27 cellular contexts compared by ENCODE assay signal in the genomic region with DNA sequence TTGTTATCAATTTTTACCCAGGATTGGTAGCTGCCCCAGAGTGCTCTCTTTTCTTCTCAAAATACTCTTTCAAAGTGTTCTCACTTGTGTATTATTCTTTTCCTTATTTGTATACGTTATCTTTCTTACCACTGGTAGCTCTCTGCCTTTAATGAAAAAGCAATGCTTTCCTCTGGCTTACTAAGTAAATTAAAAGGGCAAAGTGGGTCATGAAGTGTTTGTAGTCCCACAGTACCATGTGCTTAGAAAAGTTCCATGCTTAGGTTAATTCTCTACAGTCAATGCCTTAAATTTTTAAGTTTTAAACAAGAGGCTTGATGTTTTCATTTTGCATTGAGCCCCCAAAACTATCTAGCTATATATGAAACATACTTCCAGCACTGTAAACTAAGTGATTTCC.
"Had no signal": no experiment of that assay in that cellular context is flagged by ENCODE, and none has a peak within 500 bp of the region (broad histone marks: within the 10 kb centered on the region; RNA-seq: fewer than 3 reads in every experiment).

No MANE protein-coding gene starts in this region.

- H3K36me3 ChIP-seq: stomach, suprapubic skin, thoracic aorta, thyroid gland, tibial artery, tibial nerve, transverse colon, upper lobe of left lung, upper lobe of right lung, uterus, vagina had no signal

- ATAC-seq: stimulated activated effector memory CD8-positive, alpha-beta T cell treated with anti-CD3 and anti-CD28 coated beads, Interleukin-12 subunit alpha, Interleukin-12 subunit beta, amount 100 ng/mL, for 72 hours; stimulated activated memory B cell treated with anti-CD40 and anti-IgM and Interleukin-4, amounts not matched to agents 10 μg/mL and 1 μg/mL and 100 μg/mL, for 72 hours; stimulated activated naive B cell treated with anti-CD40 and anti-IgM and Interleukin-4, amounts not matched to agents 10 μg/mL and 1 μg/mL and 100 μg/mL, for 72 hours; stimulated activated naive CD8-positive, alpha-beta T cell treated with anti-CD3 and anti-CD28 coated beads, Interleukin-15, amount 100 ng/mL, for 72 hours; stimulated activated naive CD8-positive, alpha-beta T cell treated with anti-CD3 and anti-CD28 coated beads, Interleukin-15, Interleukin-2, amounts not matched to agents 100 U/mL and 50 U/mL, for 24 hours; upper lobe of right lung had no signal

- DNase-seq: stimulated activated CD4-positive, alpha-beta T cell treated with anti-CD3 and anti-CD28 coated beads, Interleukin-2, amount 100 ng/mL, for 48 hours; stimulated activated CD4-positive, alpha-beta T cell treated with anti-CD3 and anti-CD28 coated beads, Interleukin-4, amount 100 ng/mL, for 1 hour; stimulated activated CD4-positive, alpha-beta T cell treated with anti-CD3 and anti-CD28 coated beads, Interleukin-4, amount 100 ng/mL, for 24 hours; stimulated activated CD4-positive, alpha-beta T cell treated with anti-CD3 and anti-CD28 coated beads, Interleukin-4, amount 100 ng/mL, for 4 hours; stimulated activated CD8-positive, alpha-beta memory T cell treated with anti-CD3 and anti-CD28 coated beads, Interleukin-4, amount 100 ng/mL, for 48 hours; stimulated activated naive B cell treated with anti-CD40 and anti-IgM and Interleukin-4, amounts not matched to agents 10 μg/mL and 1 μg/mL and 100 μg/mL, for 72 hours; stimulated activated naive CD4-positive, alpha-beta T cell; stimulated activated naive CD4-positive, alpha-beta T cell treated with Interleukin-2 at 50 U/mL for 16 hours; stimulated activated naive CD8-positive, alpha-beta T cell treated with anti-CD3 and anti-CD28 coated beads, Interleukin-15, amount 100 ng/mL, for 72 hours; stimulated activated naive CD8-positive, alpha-beta T cell treated with anti-CD3 and anti-CD28 coated beads, Interleukin-15, Interleukin-2, amounts not matched to agents 100 U/mL and 50 U/mL, for 24 hours; stomach; substantia nigra; testis; thyroid gland; tibial artery; transverse colon; trophoblast cell; upper lobe of left lung; upper lobe of right lung; uterus had no signal

- H3K27me3 ChIP-seq: stomach, suprapubic skin, testis, thyroid gland, tibial artery, tibial nerve, transverse colon, upper lobe of left lung, upper lobe of right lung, uterus, vagina had no signal

- H3K9me3 ChIP-seq: stomach, suprapubic skin, testis, thoracic aorta, thyroid gland, tibial artery, tibial nerve, transverse colon, upper lobe of left lung, upper lobe of right lung, uterus, vagina had no signal

- H3K4me1 ChIP-seq: suprapubic skin, testis, thyroid gland, tibial artery, tibial nerve, transverse colon, upper lobe of left lung, upper lobe of right lung, uterus, vagina had no signal

- H3K4me3 ChIP-seq: stomach, suprapubic skin, testis, thoracic aorta, thyroid gland, tibial artery, tibial nerve, transverse colon, upper lobe of left lung, upper lobe of right lung, uterus, vagina had no signal

- H3K27ac ChIP-seq: stomach, suprapubic skin, testis, thoracic aorta, thyroid gland, tibial artery, tibial nerve, transverse colon, upper lobe of left lung, upper lobe of right lung, uterus, vagina had no signal

- FAIRE-seq: urothelium cell line had no signal
